In the genomic region with DNA sequence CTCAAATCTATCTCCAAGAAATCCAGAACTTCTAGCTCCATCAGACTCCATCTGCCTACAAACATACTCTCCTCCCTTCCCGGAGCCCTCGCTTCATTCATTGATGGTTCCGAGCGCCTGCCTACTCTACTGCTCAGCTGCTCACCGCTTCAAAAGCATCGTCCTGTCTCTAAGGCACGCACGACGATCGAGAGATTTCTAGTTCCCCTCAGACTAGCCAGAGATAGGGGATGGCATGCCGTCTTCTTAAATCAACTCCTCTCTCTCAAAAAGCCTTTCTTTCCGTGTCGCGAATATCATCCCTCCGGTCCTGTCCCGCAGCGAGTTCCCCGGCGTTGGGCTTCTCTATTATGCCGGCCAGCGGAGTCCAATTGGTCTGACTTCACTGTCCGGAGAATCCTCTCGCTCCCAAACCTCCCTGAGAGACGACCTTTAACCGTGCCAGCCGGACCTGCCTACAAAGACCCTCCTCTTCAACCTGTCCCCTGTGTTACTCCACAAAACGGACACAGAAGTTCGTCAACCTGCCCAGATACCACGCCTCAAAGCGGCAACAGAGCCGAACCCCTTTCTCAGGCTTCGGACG, we compare ENCODE assay signal across 8 cellular contexts. TPM values are rescaled to one million over a fixed set of nuclear protein-coding genes. Genes with fewer than 3 reads are reported as not detected.
DNase-seq lines count a peak whose midpoint lies in the region; ATAC-seq and TF ChIP-seq lines count a peak whose summit lies in the region.

No MANE protein-coding gene starts in this region.

- peak overlapping the region; percentile 99 for H3K27ac Mint-ChIP-seq in activated naive CD4-positive, alpha-beta T cell treated with anti-CD3 and anti-CD28 coated beads, Interleukin-2, amount 50 U/mL, for 24 hours

- H3K4me1 Mint-ChIP-seq in activated naive CD4-positive, alpha-beta T cell treated with anti-CD3 and anti-CD28 coated beads, Interleukin-2, amount 50 U/mL, for 24 hours = peaks cover 59% of the 10 kb centered on the region

- peaks cover 70% of the 10 kb centered on the region for H3K79me2 ChIP-seq in hepatocyte

- H3K27me3 ChIP-seq in hepatocyte (no peaks in the 10 kb centered on the region), skeletal muscle tissue (ENCODE audit: control insufficient read depth in 3 of 3, insufficient read depth in 3 of 3, low read length in 3 of 3) (no peaks in the 10 kb centered on the region)

- H3K4me3 ChIP-seq in Jurkat, Clone E6-1 (ENCODE audit: low read length) = peak overlapping the region; percentile 83
- H3K4me3 ChIP-seq in hepatocyte (peak overlapping the region; percentile 48), skeletal muscle tissue (ENCODE audit: low read length in 3 of 3) (peak overlapping the region; percentile 95 to 99 (median 96))

- peaks cover 32% of the 10 kb centered on the region for H3K36me3 Mint-ChIP-seq in activated naive CD4-positive, alpha-beta T cell treated with anti-CD3 and anti-CD28 coated beads, Interleukin-2, amount 50 U/mL, for 24 hours

- no peak for TF ChIP-seq CTCF in hepatocyte (IDR thresholded peaks at IDR 0.05; ENCODE audit: poor library complexity)

- no peaks in the 10 kb centered on the region for H3K9me2 ChIP-seq in hepatocyte (replicated peaks; ENCODE audit: insufficient read depth)

- no peaks in the 10 kb centered on the region for H3K27me3 Mint-ChIP-seq in activated naive CD4-positive, alpha-beta T cell treated with anti-CD3 and anti-CD28 coated beads, Interleukin-2, amount 50 U/mL, for 24 hours

- peak overlapping the region; percentile 41 for H2AFZ ChIP-seq in hepatocyte

- H3K27ac ChIP-seq in hepatocyte (peak overlapping the region; percentile 73), skeletal muscle tissue (ENCODE audit: low read depth, low read length) (peak overlapping the region; percentile 93)

- H3K36me3 ChIP-seq in hepatocyte (replicated peaks; ENCODE audit: insufficient read depth, low read depth) = no peaks in the 10 kb centered on the region
- H3K36me3 ChIP-seq in skeletal muscle tissue (ENCODE audit: control insufficient read depth in 3 of 3, insufficient read depth in 3 of 3, low read length in 3 of 3) = peaks cover 34 to 45% (median 43%) of the 10 kb centered on the region in 3 donors

- peaks cover 18% of the 10 kb centered on the region for H4K20me1 ChIP-seq in hepatocyte (ENCODE audit: insufficient read depth, poor library complexity, severe bottlenecking)

- H3K9me3 Mint-ChIP-seq in activated naive CD4-positive, alpha-beta T cell treated with anti-CD3 and anti-CD28 coated beads, Interleukin-2, amount 50 U/mL, for 24 hours = no peaks in the 10 kb centered on the region

- peaks cover 31% of the 10 kb centered on the region for H3K4me1 ChIP-seq in hepatocyte (ENCODE audit: insufficient read depth)
- peaks cover 59 to 69% (median 67%) of the 10 kb centered on the region in 3 donors for H3K4me1 ChIP-seq in skeletal muscle tissue (ENCODE audit: control insufficient read depth in 3 of 3, insufficient read depth in 3 of 3, low read length in 3 of 3)

- H3K4me3 Mint-ChIP-seq in activated naive CD4-positive, alpha-beta T cell treated with anti-CD3 and anti-CD28 coated beads, Interleukin-2, amount 50 U/mL, for 24 hours = peak overlapping the region; percentile 95

- WGBS in hepatocyte (ENCODE audit: low lambda C conversion rate, missing lambda C conversion rate) = 1% methylated on average over 33 of the region's 33 CpGs

- no peak for ATAC-seq in GM18517 (IDR thresholded peaks at IDR 0.05; ENCODE audit: unreplicated experiment)

- H3K4me2 ChIP-seq in hepatocyte = peak overlapping the region; percentile 87

- DNase-seq in GM03348 (ENCODE audit: low spot score) = peak; percentile 29
- DNase-seq in Jurkat, Clone E6-1 (ENCODE audit: low read depth, low spot score) = no peak
- DNase-seq in hepatocyte (ENCODE audit: low spot score) = peak; percentile 36
- no peak for DNase-seq in cerebellum (ENCODE audit: low spot score)
- DNase-seq in HuH-7 (ENCODE audit: low spot score) = no peak

- peak overlapping the region; percentile 95 to 97 (median 97) for H3K9ac ChIP-seq in skeletal muscle tissue (ENCODE audit: low read depth in 1 of 3, low read length in 3 of 3)

- H3K9me3 ChIP-seq in hepatocyte (ENCODE audit: low read depth) = no peaks in the 10 kb centered on the region
- no peaks in the 10 kb centered on the region for H3K9me3 ChIP-seq in skeletal muscle tissue (ENCODE audit: control insufficient read depth in 3 of 3, low read length in 3 of 3)

RNA-seq across cellular contexts. Expression of a gene that starts 0.6 kb away (rescaled TPM):
- 2,178 TPM for polyA plus RNA-seq in Jurkat, Clone E6-1 (2012; ENCODE audit: insufficient read depth, insufficient read length)
- 1,612 and 1,634 TPM in 2 replicates for total RNA-seq in hepatocyte
- polyA plus RNA-seq in hepatocyte = 501 and 526 TPM in 2 replicates
- 2,520 TPM for total RNA-seq in skeletal muscle tissue
- total RNA-seq in cerebellum = 784 TPM

RNA-seq across cellular contexts. Expression of a gene that starts 18.2 kb away (rescaled TPM):
- 33.1 TPM for polyA plus RNA-seq in Jurkat, Clone E6-1 (2012; ENCODE audit: insufficient read depth, insufficient read length)
- 6.7 and 11.7 TPM in 2 replicates for total RNA-seq in hepatocyte
- polyA plus RNA-seq in hepatocyte = 14.2 and 16.5 TPM in 2 replicates
- total RNA-seq in skeletal muscle tissue = 4.2 TPM
- total RNA-seq in cerebellum = 6.3 TPM

RNA-seq across cellular contexts. Expression of a gene that starts 26.5 kb away (rescaled TPM):
- 4.6 TPM for polyA plus RNA-seq in Jurkat, Clone E6-1 (2012; ENCODE audit: insufficient read depth, insufficient read length)
- total RNA-seq in hepatocyte (218 and 237 TPM in 2 replicates), skeletal muscle tissue (432 TPM), cerebellum (57.3 TPM)
- 38.0 and 47.6 TPM in 2 replicates for polyA plus RNA-seq in hepatocyte

RNA-seq across cellular contexts. Expression of a gene that starts 28.6 kb away (rescaled TPM):
- polyA plus RNA-seq in Jurkat, Clone E6-1 (2012; ENCODE audit: insufficient read depth, insufficient read length) = 194 TPM
- total RNA-seq in hepatocyte (46.8 and 53.1 TPM in 2 replicates), skeletal muscle tissue (63.7 TPM), cerebellum (72.5 TPM)
- polyA plus RNA-seq in hepatocyte = 17.1 and 25.6 TPM in 2 replicates

RNA-seq across cellular contexts. Expression of a gene that starts 39.5 kb away (rescaled TPM):
- polyA plus RNA-seq in Jurkat, Clone E6-1 (2012; ENCODE audit: insufficient read depth, insufficient read length) = 69.3 TPM
- total RNA-seq in hepatocyte (18.3 and 21.6 TPM in 2 replicates), skeletal muscle tissue (7.3 TPM), cerebellum (5.6 TPM)
- 22.6 and 51.0 TPM in 2 replicates for polyA plus RNA-seq in hepatocyte

Comparison
In these comparisons a context has a peak if more than half of its experiments do, and no peak if none do; other contexts are left out.
1. DNase-seq: peak in GM03348 (single experiment) and hepatocyte (single experiment); none in Jurkat, Clone E6-1 (single experiment), cerebellum (single experiment) and HuH-7 (single experiment).
2. Peak in every context shown above with its lines, with median percentiles within 50 percentile points of each other: H3K4me3 ChIP-seq.